In genomic region chr14:59895721-59896120, GRCh38 we compare ENCODE assay signal across 2 cellular contexts.
TF ChIP-seq lines count a peak whose summit lies in the region.

No MANE protein-coding gene starts in this region.

TF ChIP-seq in IMR-90, 13 proteins besides CTCF, POLR2A, EP300 and RAD21:
- TF ChIP-seq MAFK (IDR thresholded peaks at IDR 0.05; ENCODE audit: low read depth, low read length) (peak; percentile 47), CHD1 (IDR thresholded peaks at IDR 0.05; ENCODE audit: low read depth, low read length) (no peak)
TF ChIP-seq in IMR-90: peak in this region for 1.

TF ChIP-seq in H1, 55 proteins besides CTCF, POLR2A, EP300 and RAD21:
- peak; percentile 67 for TF ChIP-seq BACH1 (IDR thresholded peaks at IDR 0.05; ENCODE audit: low read length)
- no peak for TF ChIP-seq SUZ12 (IDR thresholded peaks at IDR 0.05; ENCODE audit: low read length)
- no peak for TF ChIP-seq SP1 (IDR thresholded peaks at IDR 0.05; ENCODE audit: low read depth, low read length)
- TF ChIP-seq TAF1 (IDR thresholded peaks at IDR 0.05; ENCODE audit: low read depth, low read length) = no peak
